7 cellular contexts compared by ENCODE assay signal in the genomic region with DNA sequence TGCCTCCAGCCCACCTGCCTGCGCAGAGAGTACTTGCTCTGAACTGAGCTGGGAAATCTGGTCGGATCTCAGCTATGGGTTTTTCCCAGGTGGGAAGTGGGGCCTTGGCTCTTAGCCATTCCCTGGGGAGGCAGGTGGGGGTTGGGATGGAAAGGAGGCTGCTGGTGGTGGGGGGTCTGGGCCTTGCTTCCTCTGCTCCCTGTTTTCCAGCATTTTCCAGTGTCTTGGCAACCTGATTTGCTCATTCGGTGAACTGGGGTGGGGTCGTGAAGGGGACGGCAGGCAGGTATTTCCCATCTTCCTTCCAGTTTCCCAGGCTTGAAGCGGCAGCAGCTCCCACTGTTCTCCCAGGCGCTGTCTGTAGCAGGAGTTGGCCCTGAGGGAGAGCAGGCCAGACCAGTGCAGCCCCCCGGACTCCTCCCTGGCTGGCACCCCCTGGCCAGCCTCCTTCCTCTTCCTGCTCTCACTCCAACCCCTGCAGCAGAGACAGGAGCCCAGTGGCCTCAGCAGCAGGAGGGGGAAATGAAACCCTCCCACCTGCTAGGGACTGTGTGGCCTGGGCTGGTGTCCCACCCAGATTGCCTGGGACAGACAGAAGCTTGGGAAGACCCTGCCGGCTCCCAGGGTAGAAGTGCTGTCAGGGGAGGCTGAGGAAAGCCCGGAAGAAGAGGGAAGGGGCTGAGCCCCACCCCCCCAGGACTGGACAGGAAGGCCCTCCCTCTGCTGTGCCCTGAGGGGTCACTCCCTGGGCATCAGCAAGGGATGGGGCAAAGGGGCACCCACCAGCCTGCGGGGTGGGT. TPM values are rescaled to one million over a fixed set of nuclear protein-coding genes. Genes with fewer than 3 reads are reported as not detected.
DNase-seq lines count a peak whose midpoint lies in the region; ATAC-seq lines count a peak whose summit lies in the region.

No MANE protein-coding gene starts in this region.

- peaks cover 78 to 91% (median 85%) of the 10 kb centered on the region in 3 donors for H3K4me1 Mint-ChIP-seq in T-cell
- peaks cover 91% of the 10 kb centered on the region for H3K4me1 Mint-ChIP-seq in stimulated activated memory B cell treated with anti-CD40 and anti-IgM and Interleukin-4, amounts not matched to agents 10 μg/mL and 1 μg/mL and 100 μg/mL, for 72 hours

- H3K9me3 Mint-ChIP-seq in T-cell, result no peaks in the 10 kb centered on the region
- H3K9me3 Mint-ChIP-seq in stimulated activated memory B cell treated with anti-CD40 and anti-IgM and Interleukin-4, amounts not matched to agents 10 μg/mL and 1 μg/mL and 100 μg/mL, for 72 hours, result no peaks in the 10 kb centered on the region

- peak; percentile 55 for DNase-seq in H7
- DNase-seq in T-cell, result no peak
- peak; percentile 34 for DNase-seq in left ventricle myocardium superior
- DNase-seq in DMS153 (lab: John Stamatoyannopoulos, UW), result no peak
- no peak for DNase-seq in HUDEP-2 (lab: John Stamatoyannopoulos, UW; ENCODE audit: unreplicated experiment in 76 of 76)
- no peak for DNase-seq in activated effector memory CD4-positive, alpha-beta T cell treated with Interleukin-2 at 50 U/mL for 16 hours

- CTCF ChIA-PET in T-cell (lab: Charles Lee), result no interaction called here

- H3K36me3 ChIP-seq in H7 (replicated peaks; ENCODE audit: control insufficient read depth, insufficient read depth, low read length), result peaks cover 6% of the 10 kb centered on the region

- H3K27ac Mint-ChIP-seq in T-cell, result peak overlapping the region; percentile 83 to 89
- H3K27ac Mint-ChIP-seq in stimulated activated memory B cell treated with anti-CD40 and anti-IgM and Interleukin-4, amounts not matched to agents 10 μg/mL and 1 μg/mL and 100 μg/mL, for 72 hours, result peak overlapping the region; percentile 96

- H3K27me3 ChIP-seq in H7 (ENCODE audit: control insufficient read depth, insufficient read depth, low read length), result no peaks in the 10 kb centered on the region

- intact Hi-C loops in left ventricle myocardium superior (cut with micrococcal nuclease), result no loop called here

- no peak for ATAC-seq in T-cell (replicated peaks in 1 of 4)
- ATAC-seq in left ventricle myocardium superior, result no peak
- no peak for ATAC-seq in stimulated activated memory B cell treated with anti-CD40 and anti-IgM and Interleukin-4, amounts not matched to agents 10 μg/mL and 1 μg/mL and 100 μg/mL, for 72 hours

- no peaks in the 10 kb centered on the region for H3K27me3 Mint-ChIP-seq in T-cell
- no peaks in the 10 kb centered on the region for H3K27me3 Mint-ChIP-seq in stimulated activated memory B cell treated with anti-CD40 and anti-IgM and Interleukin-4, amounts not matched to agents 10 μg/mL and 1 μg/mL and 100 μg/mL, for 72 hours

- POLR2A ChIA-PET in T-cell (lab: Charles Lee), result interaction anchor here in 1 of 2 donors (0.8 kb wide), 1 partner anchor 14 kb away, joined by 8 read pairs; no protein-coding TSS in a partner anchor

- H3K4me3 Mint-ChIP-seq in T-cell, result peak overlapping the region in 2 of 3 donors; percentile 25 to 95
- peak overlapping the region; percentile 77 for H3K4me3 Mint-ChIP-seq in stimulated activated memory B cell treated with anti-CD40 and anti-IgM and Interleukin-4, amounts not matched to agents 10 μg/mL and 1 μg/mL and 100 μg/mL, for 72 hours

- no peak overlapping the region for H3K4me3 ChIP-seq in H7 (ENCODE audit: insufficient read depth, low read depth, low read length)

- H3K36me3 Mint-ChIP-seq in T-cell, result peaks cover 26% of the 10 kb centered on the region
- H3K36me3 Mint-ChIP-seq in stimulated activated memory B cell treated with anti-CD40 and anti-IgM and Interleukin-4, amounts not matched to agents 10 μg/mL and 1 μg/mL and 100 μg/mL, for 72 hours, result peaks cover 43% of the 10 kb centered on the region

RNA-seq across cellular contexts. Expression of a gene that starts 6.6 kb away (rescaled TPM):
- 43.5 and 46.4 TPM in 2 replicates for total RNA-seq in H7 (2014; rRNA removed; shearing (Covaris generic))
- total RNA-seq in T-cell, result 10 to 100 TPM; 54.2 to 74.7 (median 67.9) TPM
- 117 TPM for total RNA-seq in left ventricle myocardium superior

Comparison
In these comparisons a context has a peak if more than half of its experiments do, and no peak if none do; other contexts are left out.
1. DNase-seq: peak in H7 (single experiment) and left ventricle myocardium superior (single experiment); none in T-cell (0 of 34), DMS153 (single experiment), HUDEP-2 (0 of 76) and activated effector memory CD4-positive, alpha-beta T cell treated with Interleukin-2 at 50 U/mL for 16 hours (single experiment).